ENCODE assay signal across 1 cellular context in the genomic region with DNA sequence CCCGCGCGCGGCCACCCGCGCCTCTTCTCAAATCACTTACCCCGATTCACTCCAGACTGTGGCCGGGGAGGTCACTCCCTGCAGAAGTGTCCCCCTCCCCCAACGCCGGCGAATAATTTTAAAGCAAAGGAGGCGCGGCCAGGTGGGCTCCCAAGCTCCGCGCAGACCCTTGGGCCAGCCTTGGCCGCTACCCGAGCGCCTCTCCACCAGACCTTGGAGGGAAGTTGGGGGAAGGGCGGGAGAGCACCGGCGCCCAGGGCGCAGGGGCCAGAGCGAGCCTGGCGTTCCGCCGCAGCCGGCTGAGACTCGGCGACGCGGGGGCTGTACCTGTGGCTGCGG.
TF ChIP-seq lines count a peak whose summit lies in the region.

No MANE protein-coding gene starts in this region.

TF ChIP-seq in HCT116, 20 proteins besides CTCF, POLR2A, EP300 and RAD21 (continued from another document):
- no peak for TF ChIP-seq EGR1 (IDR thresholded peaks at IDR 0.05; ENCODE audit: low read depth)
- TF ChIP-seq, protein P1, sequence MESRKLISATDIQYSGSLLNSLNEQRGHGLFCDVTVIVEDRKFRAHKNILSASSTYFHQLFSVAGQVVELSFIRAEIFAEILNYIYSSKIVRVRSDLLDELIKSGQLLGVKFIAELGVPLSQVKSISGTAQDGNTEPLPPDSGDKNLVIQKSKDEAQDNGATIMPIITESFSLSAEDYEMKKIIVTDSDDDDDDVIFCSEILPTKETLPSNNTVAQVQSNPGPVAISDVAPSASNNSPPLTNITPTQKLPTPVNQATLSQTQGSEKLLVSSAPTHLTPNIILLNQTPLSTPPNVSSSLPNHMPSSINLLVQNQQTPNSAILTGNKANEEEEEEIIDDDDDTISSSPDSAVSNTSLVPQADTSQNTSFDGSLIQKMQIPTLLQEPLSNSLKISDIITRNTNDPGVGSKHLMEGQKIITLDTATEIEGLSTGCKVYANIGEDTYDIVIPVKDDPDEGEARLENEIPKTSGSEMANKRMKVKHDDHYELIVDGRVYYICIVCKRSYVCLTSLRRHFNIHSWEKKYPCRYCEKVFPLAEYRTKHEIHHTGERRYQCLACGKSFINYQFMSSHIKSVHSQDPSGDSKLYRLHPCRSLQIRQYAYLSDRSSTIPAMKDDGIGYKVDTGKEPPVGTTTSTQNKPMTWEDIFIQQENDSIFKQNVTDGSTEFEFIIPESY (IDR thresholded peaks at IDR 0.05; ENCODE audit: extremely low read depth, insufficient replicate concordance, low read length), result no peak
- no peak for TF ChIP-seq SRF (IDR thresholded peaks at IDR 0.05; ENCODE audit: low read depth)
- no peak for TF ChIP-seq EZH2 (IDR thresholded peaks at IDR 0.05)
- TF ChIP-seq ZFX (IDR thresholded peaks at IDR 0.05), result no peak
- TF ChIP-seq TCF7L2 (IDR thresholded peaks at IDR 0.05; ENCODE audit: borderline replicate concordance, extremely low read depth, insufficient read depth, insufficient read length), result no peak
- TF ChIP-seq CBX3 (IDR thresholded peaks at IDR 0.05; ENCODE audit: low read depth), result no peak
- TF ChIP-seq, protein P2, sequence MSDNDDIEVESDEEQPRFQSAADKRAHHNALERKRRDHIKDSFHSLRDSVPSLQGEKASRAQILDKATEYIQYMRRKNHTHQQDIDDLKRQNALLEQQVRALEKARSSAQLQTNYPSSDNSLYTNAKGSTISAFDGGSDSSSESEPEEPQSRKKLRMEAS (IDR thresholded peaks at IDR 0.05), result no peak
- TF ChIP-seq, protein P3, sequence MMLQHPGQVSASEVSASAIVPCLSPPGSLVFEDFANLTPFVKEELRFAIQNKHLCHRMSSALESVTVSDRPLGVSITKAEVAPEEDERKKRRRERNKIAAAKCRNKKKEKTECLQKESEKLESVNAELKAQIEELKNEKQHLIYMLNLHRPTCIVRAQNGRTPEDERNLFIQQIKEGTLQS (IDR thresholded peaks at IDR 0.05), result no peak
